ENCODE assay signal across 1 cellular context in genomic region chr6:15063253-15063853, GRCh38.
TF ChIP-seq lines count a peak whose summit lies in the region.

No MANE protein-coding gene starts in this region.

TF ChIP-seq in K562, 482 proteins besides CTCF, POLR2A, EP300 and RAD21 (continues in another document):
- TF ChIP-seq ZNF609 (CRISPR knock-in tag; IDR thresholded peaks at IDR 0.05; ENCODE audit: borderline replicate concordance) (no peak), ZNF324 (CRISPR knock-in tag; IDR thresholded peaks at IDR 0.05) (no peak), MYBL2 (IDR thresholded peaks at IDR 0.05; ENCODE audit: low read depth) (no peak), MYBL2 (CRISPR knock-in tag; IDR thresholded peaks at IDR 0.05; ENCODE audit: borderline replicate concordance) (no peak), HDAC3 (IDR thresholded peaks at IDR 0.05; ENCODE audit: borderline replicate concordance, partially characterized antibody) (no peak), ZSCAN32 (CRISPR knock-in tag; IDR thresholded peaks at IDR 0.05) (no peak), GTF2F1 (IDR thresholded peaks at IDR 0.05; ENCODE audit: low read depth, low read length) (no peak), E2F3 (CRISPR knock-in tag; IDR thresholded peaks at IDR 0.05) (no peak), MCM7 (IDR thresholded peaks at IDR 0.05) (no peak), ZNF280A (IDR thresholded peaks at IDR 0.05; ENCODE audit: low read depth, partially characterized antibody) (no peak), MCM2 (IDR thresholded peaks at IDR 0.05; ENCODE audit: low read depth) (no peak), RFX1 (IDR thresholded peaks at IDR 0.05) (no peak), CHCHD3 (CRISPR knock-in tag; IDR thresholded peaks at IDR 0.05) (no peak), ZNF24 (IDR thresholded peaks at IDR 0.05) (peak; percentile 66; the same call in 1 of the 2 replicates), USF1 (CRISPR knock-in tag; IDR thresholded peaks at IDR 0.05) (0 out of 2 replicates have a peak, but pooled peaks have one; percentile 9), SRF (CRISPR knock-in tag; IDR thresholded peaks at IDR 0.05) (no peak), MYNN (IDR thresholded peaks at IDR 0.05) (no peak; the same call in 1 of the 2 replicates), MYNN (CRISPR knock-in tag; IDR thresholded peaks at IDR 0.05) (no peak), ZNF79 (CRISPR knock-in tag; IDR thresholded peaks at IDR 0.05; ENCODE audit: low read depth) (no peak), TEAD4 (IDR thresholded peaks at IDR 0.05; ENCODE audit: low read length) (no peak; the same call in 1 of the 2 replicates), TEAD4 (CRISPR knock-in tag; IDR thresholded peaks at IDR 0.05; ENCODE audit: borderline replicate concordance) (no peak), GATA2 (CRISPR knock-in tag; IDR thresholded peaks at IDR 0.05) (no peak), FOXP1 (CRISPR knock-in tag; IDR thresholded peaks at IDR 0.05) (no peak), DACH1 (IDR thresholded peaks at IDR 0.05; ENCODE audit: partially characterized antibody) (no peak), NFIC (IDR thresholded peaks at IDR 0.05) (no peak), MEF2D (tag; conservative IDR thresholded peaks at IDR 0.05; ENCODE audit: low read depth) (no peak; the same call in 1 of the 2 replicates), HCFC1 (IDR thresholded peaks at IDR 0.05; ENCODE audit: low read depth, low read length) (no peak), ZNF444 (CRISPR knock-in tag; IDR thresholded peaks at IDR 0.05) (no peak), TSC22D4 (tag; IDR thresholded peaks at IDR 0.05) (no peak), KHSRP (IDR thresholded peaks at IDR 0.05) (no peak), ZNF212 (CRISPR knock-in tag; IDR thresholded peaks at IDR 0.05) (no peak), GABPA (tag; conservative IDR thresholded peaks at IDR 0.05; ENCODE audit: low read depth) (no peak), MAFG (tag; conservative IDR thresholded peaks at IDR 0.05) (no peak), SNRNP70 (optimal IDR thresholded peaks at IDR 0.05; ENCODE audit: low read depth, low read length) (no peak), ZBTB2 (IDR thresholded peaks at IDR 0.05) (0 out of 2 replicates have a peak, but pooled peaks have one; percentile 34), LEF1 (IDR thresholded peaks at IDR 0.05) (no peak), ZNF184 (CRISPR knock-in tag; IDR thresholded peaks at IDR 0.05) (no peak), ZNF217 (CRISPR knock-in tag; IDR thresholded peaks at IDR 0.05) (no peak), HDGF (IDR thresholded peaks at IDR 0.05) (peak; percentile 63; the same call in 1 of the 2 replicates), ZZZ3 (IDR thresholded peaks at IDR 0.05) (no peak), RBFOX2 (IDR thresholded peaks at IDR 0.05; ENCODE audit: low read depth, low read length) (no peak), MBD1 (CRISPR knock-in tag; IDR thresholded peaks at IDR 0.05) (no peak), ZNF740 (CRISPR knock-in tag; IDR thresholded peaks at IDR 0.05) (no peak), ZNF740 (tag; IDR thresholded peaks at IDR 0.05) (0 out of 4 replicates have a peak, but pooled peaks of 1 of the 2 experiments have one; percentile 39), BRD4 (IDR thresholded peaks at IDR 0.05) (no peak), GABPB2 (CRISPR knock-in tag; conservative IDR thresholded peaks at IDR 0.05) (no peak), MEF2A (IDR thresholded peaks at IDR 0.05; ENCODE audit: control insufficient read depth, low read depth, low read length) (no peak; the same call in 1 of the 2 replicates), NFE2L1 (tag; IDR thresholded peaks at IDR 0.05; ENCODE audit: borderline replicate concordance, low read depth) (no peak), PHF20 (IDR thresholded peaks at IDR 0.05; ENCODE audit: partially characterized antibody) (no peak), NBN (IDR thresholded peaks at IDR 0.05; ENCODE audit: low read depth) (no peak)
- TF ChIP-seq, protein P1, sequence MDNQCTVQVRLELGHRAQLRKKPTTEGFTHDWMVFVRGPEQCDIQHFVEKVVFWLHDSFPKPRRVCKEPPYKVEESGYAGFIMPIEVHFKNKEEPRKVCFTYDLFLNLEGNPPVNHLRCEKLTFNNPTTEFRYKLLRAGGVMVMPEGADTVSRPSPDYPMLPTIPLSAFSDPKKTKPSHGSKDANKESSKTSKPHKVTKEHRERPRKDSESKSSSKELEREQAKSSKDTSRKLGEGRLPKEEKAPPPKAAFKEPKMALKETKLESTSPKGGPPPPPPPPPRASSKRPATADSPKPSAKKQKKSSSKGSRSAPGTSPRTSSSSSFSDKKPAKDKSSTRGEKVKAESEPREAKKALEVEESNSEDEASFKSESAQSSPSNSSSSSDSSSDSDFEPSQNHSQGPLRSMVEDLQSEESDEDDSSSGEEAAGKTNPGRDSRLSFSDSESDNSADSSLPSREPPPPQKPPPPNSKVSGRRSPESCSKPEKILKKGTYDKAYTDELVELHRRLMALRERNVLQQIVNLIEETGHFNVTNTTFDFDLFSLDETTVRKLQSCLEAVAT (IDR thresholded peaks at IDR 0.05), result peak in 1 of 2 experiments; percentile 20; a peak in 1 of 4 replicates
- TF ChIP-seq, protein P2, sequence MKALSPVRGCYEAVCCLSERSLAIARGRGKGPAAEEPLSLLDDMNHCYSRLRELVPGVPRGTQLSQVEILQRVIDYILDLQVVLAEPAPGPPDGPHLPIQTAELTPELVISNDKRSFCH (CRISPR knock-in tag; IDR thresholded peaks at IDR 0.05), result no peak
- TF ChIP-seq, protein P2 (tag; IDR thresholded peaks at IDR 0.05), result 0 out of 2 replicates have a peak, but pooled peaks have one; percentile 19
- TF ChIP-seq, protein P3, sequence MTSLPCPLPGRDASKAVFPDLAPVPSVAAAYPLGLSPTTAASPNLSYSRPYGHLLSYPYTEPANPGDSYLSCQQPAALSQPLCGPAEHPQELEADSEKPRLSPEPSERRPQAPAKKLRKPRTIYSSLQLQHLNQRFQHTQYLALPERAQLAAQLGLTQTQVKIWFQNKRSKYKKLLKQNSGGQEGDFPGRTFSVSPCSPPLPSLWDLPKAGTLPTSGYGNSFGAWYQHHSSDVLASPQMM (CRISPR knock-in tag; IDR thresholded peaks at IDR 0.05), result no peak
- TF ChIP-seq, protein P4, sequence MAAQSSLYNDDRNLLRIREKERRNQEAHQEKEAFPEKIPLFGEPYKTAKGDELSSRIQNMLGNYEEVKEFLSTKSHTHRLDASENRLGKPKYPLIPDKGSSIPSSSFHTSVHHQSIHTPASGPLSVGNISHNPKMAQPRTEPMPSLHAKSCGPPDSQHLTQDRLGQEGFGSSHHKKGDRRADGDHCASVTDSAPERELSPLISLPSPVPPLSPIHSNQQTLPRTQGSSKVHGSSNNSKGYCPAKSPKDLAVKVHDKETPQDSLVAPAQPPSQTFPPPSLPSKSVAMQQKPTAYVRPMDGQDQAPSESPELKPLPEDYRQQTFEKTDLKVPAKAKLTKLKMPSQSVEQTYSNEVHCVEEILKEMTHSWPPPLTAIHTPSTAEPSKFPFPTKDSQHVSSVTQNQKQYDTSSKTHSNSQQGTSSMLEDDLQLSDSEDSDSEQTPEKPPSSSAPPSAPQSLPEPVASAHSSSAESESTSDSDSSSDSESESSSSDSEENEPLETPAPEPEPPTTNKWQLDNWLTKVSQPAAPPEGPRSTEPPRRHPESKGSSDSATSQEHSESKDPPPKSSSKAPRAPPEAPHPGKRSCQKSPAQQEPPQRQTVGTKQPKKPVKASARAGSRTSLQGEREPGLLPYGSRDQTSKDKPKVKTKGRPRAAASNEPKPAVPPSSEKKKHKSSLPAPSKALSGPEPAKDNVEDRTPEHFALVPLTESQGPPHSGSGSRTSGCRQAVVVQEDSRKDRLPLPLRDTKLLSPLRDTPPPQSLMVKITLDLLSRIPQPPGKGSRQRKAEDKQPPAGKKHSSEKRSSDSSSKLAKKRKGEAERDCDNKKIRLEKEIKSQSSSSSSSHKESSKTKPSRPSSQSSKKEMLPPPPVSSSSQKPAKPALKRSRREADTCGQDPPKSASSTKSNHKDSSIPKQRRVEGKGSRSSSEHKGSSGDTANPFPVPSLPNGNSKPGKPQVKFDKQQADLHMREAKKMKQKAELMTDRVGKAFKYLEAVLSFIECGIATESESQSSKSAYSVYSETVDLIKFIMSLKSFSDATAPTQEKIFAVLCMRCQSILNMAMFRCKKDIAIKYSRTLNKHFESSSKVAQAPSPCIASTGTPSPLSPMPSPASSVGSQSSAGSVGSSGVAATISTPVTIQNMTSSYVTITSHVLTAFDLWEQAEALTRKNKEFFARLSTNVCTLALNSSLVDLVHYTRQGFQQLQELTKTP (IDR thresholded peaks at IDR 0.05; ENCODE audit: low read depth in 1 of 2, partially characterized antibody in 2 of 2), result peak in 1 of 2 experiments; percentile 11
